ENCODE assay signal across 7 cellular contexts in the genomic region with DNA sequence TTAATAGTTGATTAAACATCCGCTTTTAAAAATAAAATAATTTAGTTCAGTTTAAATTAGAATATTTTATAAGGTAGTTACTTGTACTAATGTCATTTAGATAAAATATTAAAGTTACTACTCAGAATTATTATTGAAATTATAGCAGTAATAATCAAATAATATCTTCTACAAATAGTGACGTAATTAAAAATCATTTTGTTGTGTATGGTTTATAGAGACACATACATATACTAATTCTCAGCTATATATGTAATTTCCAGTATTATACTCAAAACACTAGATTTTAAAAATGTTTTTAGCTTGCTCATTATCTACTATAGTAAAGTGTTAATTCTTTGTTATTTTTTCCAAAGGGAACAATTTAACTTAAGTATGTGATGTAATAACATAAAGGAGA.
"Had no signal": no experiment of that assay in that cellular context is flagged by ENCODE, and none has a peak within 500 bp of the region (broad histone marks: within the 10 kb centered on the region; RNA-seq: fewer than 3 reads in every experiment).

No MANE protein-coding gene starts in this region.

- FAIRE-seq: G401.6, GM12891, GM12892, GM18507, GM19239 had no signal

- DNase-seq: GDM1, GF-D8 had no signal
